8 cellular contexts compared by ENCODE assay signal in genomic region chr9:40106003-40106782, GRCh38.
DNase-seq lines count a peak whose midpoint lies in the region; ATAC-seq and TF ChIP-seq lines count a peak whose summit lies in the region.
"Not testable (repeated sequence)": the region's sequence is repeated elsewhere in the genome, so short reads cannot be mapped to it uniquely, and the experiment has no call there.

No MANE protein-coding gene starts in this region.

- H3K27ac Mint-ChIP-seq in mesothelial cell of epicardium, result peak overlapping the region; percentile 86

- not testable (repeated sequence) for H3K9me3 Mint-ChIP-seq in mesothelial cell of epicardium

- peak; percentile 60 for ATAC-seq in GM18909 (IDR thresholded peaks at IDR 0.05; ENCODE audit: poor library complexity, unreplicated experiment)
- ATAC-seq in aorta (ENCODE audit: low FRiP score), result not testable (repeated sequence)

- H3K4me1 Mint-ChIP-seq in mesothelial cell of epicardium, result not testable (repeated sequence)

- peak overlapping the region in 6 of 8 donors; percentile 66 to 88 (median 80) for H3K27ac ChIP-seq in spleen
- H3K27ac ChIP-seq in aorta (ENCODE audit: low read depth in 1 of 2, low read length in 2 of 2), result not testable (repeated sequence)

- H3K27me3 Mint-ChIP-seq in mesothelial cell of epicardium (ENCODE audit: low read depth), result not testable (repeated sequence)

- H3K9me3 ChIP-seq in spleen; aorta (ENCODE audit: control insufficient read depth, low read length): not testable (repeated sequence)

- TF ChIP-seq CTCF in astrocyte of the spinal cord (IDR thresholded peaks at IDR 0.05; ENCODE audit: low read depth, low read length); fibroblast of the aortic adventitia (IDR thresholded peaks at IDR 0.05; ENCODE audit: insufficient read depth, low read length); mesothelial cell of epicardium (IDR thresholded peaks at IDR 0.05; ENCODE audit: unreplicated experiment); spleen (IDR thresholded peaks at IDR 0.05 in 8 of 11, conservative IDR thresholded peaks at IDR 0.05 in 3 of 11): not testable (repeated sequence)

- in situ Hi-C loops in astrocyte of the spinal cord (cut with HindIII; ENCODE audit: low sequenced_read_pairs), result not testable (repeated sequence)

- H3K36me3 ChIP-seq in spleen; aorta (ENCODE audit: control insufficient read depth in 1 of 2, insufficient read depth in 2 of 2, low read length in 1 of 2): not testable (repeated sequence)

- not testable (repeated sequence) for H3K4me1 ChIP-seq in spleen; aorta (ENCODE audit: control insufficient read depth in 1 of 2, insufficient read depth in 2 of 2, low read length in 2 of 2)

- WGBS in spleen, 5 donors, result 0 to 59% (median 2%) methylated on average over 6 to 12 of the region's 71 CpGs; no CpG with 5 or more reads in 2 of the 5 donors
- 1% methylated on average over 11 of the region's 71 CpGs; no CpG with 5 or more reads in 1 of the 2 donors for WGBS in aorta, 2 donors

- H3K27me3 ChIP-seq in spleen (replicated peaks in 1 of 7); aorta (ENCODE audit: control insufficient read depth in 1 of 2, insufficient read depth in 2 of 2, low read length in 1 of 2): not testable (repeated sequence)

- intact Hi-C loops in spleen (cut with DNase I; ENCODE audit: low total_unique reads); aorta (cut with DNase I): not testable (repeated sequence)

- H3K36me3 Mint-ChIP-seq in mesothelial cell of epicardium, result not testable (repeated sequence)

- H3K4me3 ChIP-seq in astrocyte of the spinal cord (ENCODE audit: low read depth, low read length) (peak overlapping the region; percentile 60), fibroblast of the aortic adventitia (ENCODE audit: low read depth, low read length) (peak overlapping the region; percentile 61), spleen (peak overlapping the region in 7 of 8 donors; percentile 16 to 67 (median 39))
- H3K4me3 ChIP-seq in aorta (ENCODE audit: low read length in 2 of 2), result not testable (repeated sequence)

- not testable (repeated sequence) for TF ChIP-seq POLR2A in spleen (IDR thresholded peaks at IDR 0.05)

- DNase-seq in LoVo (ENCODE audit: low spot score) (peak; percentile 0), astrocyte of the spinal cord (ENCODE audit: low read depth, low spot score) (peak; percentile 60), fibroblast of the aortic adventitia (ENCODE audit: low read depth) (peak; percentile 58), mesothelial cell of epicardium (ENCODE audit: low spot score in 2 of 2, unreplicated experiment in 2 of 2) (peak in 1 of 2 experiments; percentile 43), spleen (peak; percentile 89), aorta (peak; percentile 47 to 78)
- peak; percentile 46 for DNase-seq in activated CD4-positive, alpha-beta T cell treated with anti-CD3 and anti-CD28 coated beads, Interleukin-2, amount 50 U/mL, for 4 hours

- H3K4me3 Mint-ChIP-seq in mesothelial cell of epicardium, result peak overlapping the region; percentile 89
